9 cellular contexts compared by ENCODE assay signal in the genomic region with DNA sequence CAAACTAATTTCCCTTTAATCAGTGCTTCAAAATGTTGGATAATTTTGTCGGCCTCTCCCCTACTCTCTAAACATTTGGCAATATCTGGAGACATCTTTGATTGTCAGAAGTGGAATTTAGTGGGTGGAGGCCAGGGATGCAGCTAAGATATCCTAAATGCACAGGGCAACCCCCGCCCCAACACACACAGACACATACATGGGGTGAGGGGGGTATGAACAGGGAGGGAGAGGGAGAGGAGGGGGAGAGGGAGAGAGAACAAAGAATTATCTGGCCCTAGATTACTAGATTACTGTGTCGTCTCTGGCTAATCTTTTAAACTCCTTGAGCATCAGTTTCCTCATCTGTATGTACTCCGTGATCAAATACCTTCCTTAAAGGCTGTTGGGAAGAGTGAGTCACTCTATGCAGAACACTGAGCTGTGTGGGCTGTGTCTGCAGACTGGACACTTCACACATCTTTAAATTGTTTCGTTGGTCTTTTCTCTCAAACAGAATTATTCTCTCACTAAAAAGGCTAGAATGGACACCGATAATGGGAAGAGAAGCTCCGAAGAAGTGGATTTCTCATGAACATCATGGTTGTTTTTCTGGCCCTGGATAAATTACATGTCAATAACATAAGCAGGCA. TPM values are rescaled to one million over a fixed set of nuclear protein-coding genes. Genes with fewer than 3 reads are reported as not detected.
DNase-seq lines count a peak whose midpoint lies in the region; ATAC-seq and TF ChIP-seq lines count a peak whose summit lies in the region.
"Had no signal": no experiment of that assay in that cellular context is flagged by ENCODE, and none has a peak within 500 bp of the region (broad histone marks: within the 10 kb centered on the region; RNA-seq: fewer than 3 reads in every experiment).

No MANE protein-coding gene starts in this region.

- H3K36me3 ChIP-seq in mammary epithelial cell (ENCODE audit: insufficient read depth, low read length), result no peaks in the 10 kb centered on the region
- H3K36me3 ChIP-seq in mesodermal cell (ENCODE audit: control insufficient read depth, insufficient read depth, low read length), result peaks cover 24% of the 10 kb centered on the region

- H3K79me2 ChIP-seq in mammary epithelial cell (ENCODE audit: insufficient read depth, low read length), result peaks cover 79% of the 10 kb centered on the region

- H4K20me1 ChIP-seq in mammary epithelial cell (ENCODE audit: insufficient read depth, low read length), result peaks cover 7% of the 10 kb centered on the region

- no peak for DNase-seq in AG04450 (ENCODE audit: low read depth, low spot score)
- DNase-seq in LHCN-M2 (ENCODE audit: low read depth), result peak; percentile 48
- peak; percentile 55 for DNase-seq in mammary epithelial cell
- no peak for DNase-seq in NCI-H2227 (lab: John Stamatoyannopoulos, UW; ENCODE audit: unreplicated experiment)
- DNase-seq in stimulated activated CD4-positive, alpha-beta T cell treated with anti-CD3 and anti-CD28 coated beads, Interleukin-12 subunit alpha, Interleukin-12 subunit beta, amount 100 ng/mL, for 4 hours, result no peak
- no peak for DNase-seq in GM10266 (ENCODE audit: extremely low spot score)

- in situ Hi-C loops in mammary epithelial cell (cut with MboI; ENCODE audit: low sequenced_read_pairs in 2 of 2), result no loop called here

- no TSS peak for BruUV-seq in mammary epithelial cell (replicated peaks; lab: Mats Ljungman, UMichigan)

- peak overlapping the region; percentile 95 for H3K4me2 ChIP-seq in mammary epithelial cell (ENCODE audit: insufficient read depth, low read depth, low read length)

- H3K27me3 ChIP-seq in AG04450 (ENCODE audit: control insufficient read depth, insufficient read depth, low read length) (no peaks in the 10 kb centered on the region), mammary epithelial cell (ENCODE audit: insufficient read depth, low read length) (no peaks in the 10 kb centered on the region)
- H3K27me3 ChIP-seq: SJSA1 had no signal

- no peak overlapping the region for H3K9ac ChIP-seq in mammary epithelial cell (ENCODE audit: insufficient read depth, low read length)

- intact Hi-C loops in mammary epithelial cell (cut with micrococcal nuclease), result no loop called here

- ATAC-seq in GM21447 (IDR thresholded peaks at IDR 0.05; ENCODE audit: unreplicated experiment), result no peak

- peak overlapping the region; percentile 18; the same call in 1 of the 2 replicates for H3K4me3 ChIP-seq in AG04450 (ENCODE audit: low read depth, low read length)
- peak overlapping the region in 1 of 3 experiments; percentile 66 for H3K4me3 ChIP-seq in mammary epithelial cell (replicated peaks in 1 of 3; ENCODE audit: insufficient read depth in 1 of 3, low read depth in 2 of 3, low read length in 3 of 3)
- peak overlapping the region; percentile 73 for H3K4me3 ChIP-seq in mesodermal cell (ENCODE audit: extremely low read depth, insufficient read depth, low read length, poor library complexity, severe bottlenecking)

- H2AFZ ChIP-seq in mammary epithelial cell (ENCODE audit: low read depth, low read length), result no peak overlapping the region

- H3K9me3 ChIP-seq in AG04450 (ENCODE audit: control insufficient read depth, insufficient read depth, low read length), result no peaks in the 10 kb centered on the region
- no peaks in the 10 kb centered on the region for H3K9me3 ChIP-seq in mammary epithelial cell (replicated peaks; ENCODE audit: insufficient read depth, low read length)
- no peaks in the 10 kb centered on the region for H3K9me3 ChIP-seq in mesodermal cell (ENCODE audit: control insufficient read depth, low read length)
- H3K9me3 ChIP-seq: SJSA1 had no signal

- CTCF ChIA-PET in AG04450 (lab: Charles Lee) (interaction anchor here (0.5 kb wide), 1 partner anchor 29 kb away, joined by 5 read pairs; no protein-coding TSS in a partner anchor), mammary epithelial cell (lab: Charles Lee; ENCODE audit: low non-redundant PET) (no interaction called here)

- H3K27ac ChIP-seq in AG04450 (ENCODE audit: low read depth, low read length), result no peak overlapping the region
- peak overlapping the region; percentile 83 for H3K27ac ChIP-seq in mammary epithelial cell (ENCODE audit: insufficient read depth, low read depth, low read length)
- H3K27ac ChIP-seq in mesodermal cell (ENCODE audit: low read depth, low read length, severe bottlenecking), result peak overlapping the region; percentile 61

- peaks cover 29% of the 10 kb centered on the region for H3K4me1 ChIP-seq in mammary epithelial cell (ENCODE audit: insufficient read depth, low read length)
- peaks cover 17% of the 10 kb centered on the region for H3K4me1 ChIP-seq in mesodermal cell (ENCODE audit: control insufficient read depth, insufficient read depth, low read length, poor library complexity, severe bottlenecking)

- dilution Hi-C loops in mammary epithelial cell (cut with HindIII; ENCODE audit: low sequenced_read_pairs), result no loop called here

- no peak for TF ChIP-seq CTCF in AG04450 (IDR thresholded peaks at IDR 0.05; ENCODE audit: low read depth, low read length)
- TF ChIP-seq CTCF in mammary epithelial cell (conservative IDR thresholded peaks at IDR 0.05 in 1 of 2, IDR thresholded peaks at IDR 0.05 in 1 of 2; ENCODE audit: extremely low read depth in 1 of 2, insufficient read depth in 1 of 2, low read depth in 1 of 2, low read length in 2 of 2), result no peak
- TF ChIP-seq CTCF in GM10266 (IDR thresholded peaks at IDR 0.05; ENCODE audit: control insufficient read depth, insufficient read depth, low read depth, missing control alignments), result no peak

- POLR2A ChIA-PET in AG04450 (lab: Yijun Ruan, JAX), result interaction anchor here (0.7 kb wide), 1 partner anchor 9 kb away, joined by 3 read pairs; no protein-coding TSS in a partner anchor

- WGBS in mammary epithelial cell (ENCODE audit: low coverage, missing lambda C conversion rate), result 50% methylated on average over 7 of the region's 7 CpGs
- WGBS in mesodermal cell (ENCODE audit: insufficient coverage in 2 of 2), 2 experiments, result 97 to 100% methylated on average over 1 to 3 of the region's 7 CpGs

RNA-seq across cellular contexts. Expression of gene RNF149, which starts 2.9 kb away (rescaled TPM):
- polyA plus RNA-seq in AG04450 (2011; rRNA removed) (15.5 and 18.8 TPM in 2 replicates), mammary epithelial cell (25.0 TPM)
- 12.3 and 14.0 TPM in 2 replicates for polyA minus RNA-seq in AG04450 (2011; rRNA and poly(A)+ RNA removed)
- total RNA-seq in LHCN-M2 (2014; rRNA removed) (75.9 and 97.7 TPM in 2 replicates), mammary epithelial cell (10 to 100 TPM; 53.0 to 55.8 TPM)
- 12.4 TPM for polyA plus RNA-seq in LHCN-M2 (2012)
- 80.4 TPM for polyA minus RNA-seq in mammary epithelial cell
- polyA plus RNA-seq in mesodermal cell (2013, experiment 1 of 2), result 33.2 TPM
- 32.9 TPM for polyA plus RNA-seq in mesodermal cell (2013, experiment 2 of 2)

RNA-seq across cellular contexts. Expression of gene CNOT11, which starts 52.9 kb away (rescaled TPM):
- 66.8 and 68.5 TPM in 2 replicates for polyA plus RNA-seq in AG04450 (2011; rRNA removed)
- 41.6 and 49.0 TPM in 2 replicates for polyA minus RNA-seq in AG04450 (2011; rRNA and poly(A)+ RNA removed)
- total RNA-seq in LHCN-M2 (2014; rRNA removed), result 46.9 and 53.1 TPM in 2 replicates
- polyA plus RNA-seq in LHCN-M2 (2012), result 18.5 TPM
- 10 to 100 TPM; 43.8 to 53.7 TPM for total RNA-seq in mammary epithelial cell
- polyA plus RNA-seq in mammary epithelial cell, result 64.3 TPM
- 186 TPM for polyA minus RNA-seq in mammary epithelial cell
- polyA plus RNA-seq in mesodermal cell (2013, experiment 1 of 2), result 44.6 TPM
- polyA plus RNA-seq in mesodermal cell (2013, experiment 2 of 2), result 45.8 TPM

Comparison
In these comparisons a context has a peak if more than half of its experiments do, and no peak if none do; other contexts are left out.
1. DNase-seq: peak in LHCN-M2 (single experiment) and mammary epithelial cell (single experiment); none in AG04450 (single experiment), NCI-H2227 (single experiment), stimulated activated CD4-positive, alpha-beta T cell treated with anti-CD3 and anti-CD28 coated beads, Interleukin-12 subunit alpha, Interleukin-12 subunit beta, amount 100 ng/mL, for 4 hours (single experiment) and GM10266 (single experiment).